ENCODE assay signal across 1 cellular context in genomic region chr9:82101475-82101874, GRCh38.
TF ChIP-seq lines count a peak whose summit lies in the region.

No MANE protein-coding gene starts in this region.

TF ChIP-seq in H1, 55 proteins besides CTCF, POLR2A, EP300 and RAD21 (continued from another document):
- TF ChIP-seq EZH2 (IDR thresholded peaks at IDR 0.05; ENCODE audit: low read depth, low read length, severe bottlenecking) (no peak), KDM4A (IDR thresholded peaks at IDR 0.05; ENCODE audit: low read depth, low read length, severe bottlenecking) (no peak), SIX5 (IDR thresholded peaks at IDR 0.05; ENCODE audit: low read depth, low read length) (no peak), HDAC6 (IDR thresholded peaks at IDR 0.05; ENCODE audit: low read depth, low read length) (no peak), HDAC2 (IDR thresholded peaks at IDR 0.05; ENCODE audit: borderline replicate concordance in 1 of 2, low read depth in 2 of 2, low read length in 2 of 2) (no peak)
